Comparison of ENCODE assay signal across 13 cellular contexts in the genomic region with DNA sequence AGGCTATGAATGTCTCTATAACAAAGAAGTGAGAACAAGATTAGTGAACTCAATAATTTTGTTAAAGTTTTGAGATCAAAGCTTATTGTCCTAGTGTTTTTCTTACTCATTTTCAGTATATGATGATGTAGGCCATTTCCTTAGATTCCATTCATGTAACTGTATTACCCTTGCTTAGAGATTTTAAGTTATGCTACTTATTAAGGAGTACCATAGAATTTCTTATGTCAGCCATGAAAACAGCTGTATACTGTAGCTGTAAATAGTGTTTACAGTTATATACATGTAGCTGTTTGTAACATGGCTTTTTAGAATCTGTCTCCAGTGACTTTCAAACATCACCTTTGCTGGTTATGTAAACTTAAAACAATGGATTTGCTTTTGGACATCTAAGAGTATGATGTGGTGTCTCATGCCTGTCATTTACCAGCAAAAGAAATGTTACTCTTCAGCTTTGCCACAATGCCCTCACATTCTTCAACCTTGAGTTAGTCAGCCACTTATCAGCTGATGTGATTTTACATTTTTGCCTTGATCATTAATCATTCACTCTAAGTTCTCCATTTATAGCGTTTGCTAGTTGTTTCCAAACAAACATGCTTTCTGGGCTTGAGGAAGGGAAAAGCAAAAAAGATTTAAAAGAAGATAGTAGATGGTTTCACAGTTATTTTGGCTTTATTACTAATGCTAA. TPM values are rescaled to one million over a fixed set of nuclear protein-coding genes. Genes with fewer than 3 reads are reported as not detected.
A peak's percentile ranks its signal among the peaks of the same experiment; 100 is the strongest.
DNase-seq lines count a peak whose midpoint lies in the region; ATAC-seq, FAIRE-seq and TF ChIP-seq lines count a peak whose summit lies in the region.
"Had no signal": no experiment of that assay in that cellular context is flagged by ENCODE, and none has a peak within 500 bp of the region (broad histone marks: within the 10 kb centered on the region; RNA-seq: fewer than 3 reads in every experiment).

No MANE protein-coding gene starts in this region.

- H3K27me3 Mint-ChIP-seq in CD8-positive, alpha-beta T cell (ENCODE audit: low read depth), result no peaks in the 10 kb centered on the region
- no peaks in the 10 kb centered on the region for H3K27me3 Mint-ChIP-seq in WTC11 (ENCODE audit: low read depth)

- H3K36me3 Mint-ChIP-seq in CD8-positive, alpha-beta T cell, result peaks cover 36% of the 10 kb centered on the region
- H3K36me3 Mint-ChIP-seq in WTC11, result no peaks in the 10 kb centered on the region

- no peak for TF ChIP-seq POLR2A in GM12891 (IDR thresholded peaks at IDR 0.05; ENCODE audit: low read depth, low read length)

- DNase-seq in GM12891 (ENCODE audit: insufficient read length, low spot score) (no peak), RCC 7860 (ENCODE audit: low spot score) (peak; percentile 69), fibroblast of villous mesenchyme (ENCODE audit: low read depth) (peak; percentile 4), pons (ENCODE audit: low spot score) (peak; percentile 6), WTC11 (ENCODE audit: low spot score) (no peak), superior temporal gyrus (ENCODE audit: extremely low spot score) (no peak), NCI-H1417 treated with DMSO at 0.1 percent for 48 hours (lab: John Stamatoyannopoulos, UW) (no peak)
- no peak for DNase-seq in CD8-positive, alpha-beta T cell
- DNase-seq: activated CD8-positive, alpha-beta memory T cell treated with anti-CD3 and anti-CD28 coated beads, Interleukin-2, amount 50 U/mL, for 48 hours; MG63; stimulated activated naive CD4-positive, alpha-beta T cell treated with Interleukin-2 at 50 U/mL for 16 hours had no signal

- peaks cover 16% of the 10 kb centered on the region for H3K4me1 ChIP-seq in CD8-positive, alpha-beta T cell (ENCODE audit: insufficient read depth, low read length)
- H3K4me1 ChIP-seq: breast epithelium had no signal

- CTCF ChIA-PET in CD8-positive, alpha-beta T cell (lab: Charles Lee), result interaction anchor here (1.4 kb wide), 1 partner anchor 13 kb away, joined by 3 read pairs; no protein-coding TSS in a partner anchor
- CTCF ChIA-PET in WTC11 (lab: Charles Lee), result interaction anchor here (0.9 to 1.3 kb wide), 2 partner anchors 56 to 248 kb away, joined by 3 read pairs; a partner anchor contains a TSS

- no peak for ATAC-seq in CD8-positive, alpha-beta T cell
- ATAC-seq in WTC11, result no peak

- H3K36me3 ChIP-seq in CD8-positive, alpha-beta T cell (ENCODE audit: insufficient read depth, low read length), result no peaks in the 10 kb centered on the region
- H3K36me3 ChIP-seq: breast epithelium, MG63 had no signal

- H3K27ac Mint-ChIP-seq in CD8-positive, alpha-beta T cell, result no peak overlapping the region
- H3K27ac Mint-ChIP-seq in WTC11, result no peak overlapping the region
- H3K27ac Mint-ChIP-seq: T-helper 1 cell treated with Interleukin-12 subunit alpha and Interleukin-12 subunit beta and Interleukin-4 antibody, amounts not matched to agents 30 μg/mL and 1 μg/mL, for 36 hours had no signal

- H3K9me3 Mint-ChIP-seq in CD8-positive, alpha-beta T cell, result no peaks in the 10 kb centered on the region
- H3K9me3 Mint-ChIP-seq in WTC11, result peaks cover 8% of the 10 kb centered on the region

- H3K4me3 Mint-ChIP-seq in CD8-positive, alpha-beta T cell, result no peak overlapping the region
- no peak overlapping the region for H3K4me3 Mint-ChIP-seq in WTC11
- H3K4me3 Mint-ChIP-seq: T-helper 1 cell treated with Interleukin-12 subunit alpha and Interleukin-12 subunit beta and Interleukin-4 antibody, amounts not matched to agents 30 μg/mL and 1 μg/mL, for 36 hours had no signal

- TF ChIP-seq CTCF in fibroblast of villous mesenchyme (IDR thresholded peaks at IDR 0.05; ENCODE audit: insufficient read depth, low read depth, low read length) (no peak), WTC11 (IDR thresholded peaks at IDR 0.05) (no peak)
- no peak for TF ChIP-seq CTCF in CD8-positive, alpha-beta T cell (IDR thresholded peaks at IDR 0.05)

- no peak overlapping the region for H3K4me3 ChIP-seq in fibroblast of villous mesenchyme (ENCODE audit: low read depth, low read length)
- no peak overlapping the region for H3K4me3 ChIP-seq in CD8-positive, alpha-beta T cell (ENCODE audit: low read depth, low read length)
- H3K4me3 ChIP-seq: breast epithelium, MG63 had no signal

- POLR2A ChIA-PET in CD8-positive, alpha-beta T cell (lab: Charles Lee), result no interaction called here
- POLR2A ChIA-PET in WTC11 (lab: Charles Lee), result no interaction called here

- intact Hi-C loops in CD8-positive, alpha-beta T cell (cut with DNase I, micrococcal nuclease), result loop anchor here in 1 of 2 experiments (2.0 kb wide), 2 partner anchors 17 to 31 kb away; no protein-coding TSS in a partner anchor

- peaks cover 49% of the 10 kb centered on the region for H3K4me1 Mint-ChIP-seq in CD8-positive, alpha-beta T cell (ENCODE audit: low read depth)
- H3K4me1 Mint-ChIP-seq in WTC11, result no peaks in the 10 kb centered on the region

- H3K9me3 ChIP-seq in CD8-positive, alpha-beta T cell (ENCODE audit: low read length), result no peaks in the 10 kb centered on the region
- H3K9me3 ChIP-seq: breast epithelium, MG63 had no signal

- no peak overlapping the region for H3K27ac ChIP-seq in CD8-positive, alpha-beta T cell (ENCODE audit: low read depth, low read length)
- H3K27ac ChIP-seq: breast epithelium had no signal

- H3K27me3 ChIP-seq in CD8-positive, alpha-beta T cell (ENCODE audit: insufficient read depth, low read length), result no peaks in the 10 kb centered on the region
- H3K27me3 ChIP-seq: breast epithelium, MG63 had no signal

- FAIRE-seq in GM12891 (lab: Jason Lieb, UNC) (peak; percentile 20), RCC 7860 (lab: Jason Lieb, UNC) (peak; percentile 90)

TF ChIP-seq in GM12891, 5 proteins besides CTCF, POLR2A, EP300 and RAD21:
- TF ChIP-seq POLR2AphosphoS5 (IDR thresholded peaks at IDR 0.05; ENCODE audit: low read depth, low read length) (no peak), PAX5 (IDR thresholded peaks at IDR 0.05; ENCODE audit: insufficient read depth, low read length, severe bottlenecking) (no peak), SPI1 (IDR thresholded peaks at IDR 0.05; ENCODE audit: low read depth, low read length) (no peak), TAF1 (IDR thresholded peaks at IDR 0.05; ENCODE audit: low read depth, low read length) (no peak), POU2F2 (IDR thresholded peaks at IDR 0.05; ENCODE audit: low read depth, low read length) (no peak)

TF ChIP-seq in WTC11, 78 proteins besides CTCF, POLR2A, EP300 and RAD21:
- TF ChIP-seq, protein P1, sequence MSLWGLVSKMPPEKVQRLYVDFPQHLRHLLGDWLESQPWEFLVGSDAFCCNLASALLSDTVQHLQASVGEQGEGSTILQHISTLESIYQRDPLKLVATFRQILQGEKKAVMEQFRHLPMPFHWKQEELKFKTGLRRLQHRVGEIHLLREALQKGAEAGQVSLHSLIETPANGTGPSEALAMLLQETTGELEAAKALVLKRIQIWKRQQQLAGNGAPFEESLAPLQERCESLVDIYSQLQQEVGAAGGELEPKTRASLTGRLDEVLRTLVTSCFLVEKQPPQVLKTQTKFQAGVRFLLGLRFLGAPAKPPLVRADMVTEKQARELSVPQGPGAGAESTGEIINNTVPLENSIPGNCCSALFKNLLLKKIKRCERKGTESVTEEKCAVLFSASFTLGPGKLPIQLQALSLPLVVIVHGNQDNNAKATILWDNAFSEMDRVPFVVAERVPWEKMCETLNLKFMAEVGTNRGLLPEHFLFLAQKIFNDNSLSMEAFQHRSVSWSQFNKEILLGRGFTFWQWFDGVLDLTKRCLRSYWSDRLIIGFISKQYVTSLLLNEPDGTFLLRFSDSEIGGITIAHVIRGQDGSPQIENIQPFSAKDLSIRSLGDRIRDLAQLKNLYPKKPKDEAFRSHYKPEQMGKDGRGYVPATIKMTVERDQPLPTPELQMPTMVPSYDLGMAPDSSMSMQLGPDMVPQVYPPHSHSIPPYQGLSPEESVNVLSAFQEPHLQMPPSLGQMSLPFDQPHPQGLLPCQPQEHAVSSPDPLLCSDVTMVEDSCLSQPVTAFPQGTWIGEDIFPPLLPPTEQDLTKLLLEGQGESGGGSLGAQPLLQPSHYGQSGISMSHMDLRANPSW (CRISPR knock-in tag; conservative IDR thresholded peaks at IDR 0.05; ENCODE audit: low read depth), result no peak
TF ChIP-seq in WTC11: peak in this region for 0.

RNA-seq across cellular contexts. Expression of a gene that starts 55.5 kb away (rescaled TPM):
- 0.90 TPM for polyA plus RNA-seq in GM12891 (2012; ENCODE audit: low read depth, missing spikeins)
- 31.2 and 32.0 TPM in 2 replicates for total RNA-seq in fibroblast of villous mesenchyme
- 10 to 100 TPM; 14.2 to 16.9 TPM for total RNA-seq in CD8-positive, alpha-beta T cell
- total RNA-seq in WTC11 (2021), result 2.7 to 4.1 TPM (median 3.4 TPM) in 3 replicates

Comparison
In these comparisons a context has a peak if more than half of its experiments do, and no peak if none do; other contexts are left out.
1. DNase-seq: peak in RCC 7860 (single experiment), fibroblast of villous mesenchyme (single experiment) and pons (single experiment); none in GM12891 (single experiment), CD8-positive, alpha-beta T cell (0 of 7), WTC11 (single experiment), superior temporal gyrus (single experiment) and NCI-H1417 treated with DMSO at 0.1 percent for 48 hours (single experiment).